22 cellular contexts compared by ENCODE assay signal in the genomic region with DNA sequence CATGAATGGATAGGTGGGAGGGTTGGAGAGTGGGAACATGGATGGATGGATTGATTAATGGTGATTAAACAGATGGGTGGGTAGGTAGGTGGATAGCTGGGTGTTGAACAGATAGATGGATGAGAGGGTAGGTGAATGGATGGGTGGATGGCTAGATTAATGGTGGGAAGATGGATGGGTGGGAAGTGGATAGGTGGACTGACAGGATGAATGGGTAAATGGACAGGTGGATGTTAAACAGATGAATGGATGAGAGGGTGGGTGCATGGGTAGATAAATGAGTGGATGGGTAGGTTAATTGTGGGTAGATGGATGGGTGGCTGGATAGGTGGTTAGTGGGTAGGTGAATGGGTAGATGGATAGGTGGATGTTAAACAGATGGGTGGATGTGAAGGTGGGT.
DNase-seq lines count a peak whose midpoint lies in the region; ATAC-seq, FAIRE-seq and TF ChIP-seq lines count a peak whose summit lies in the region.
"Had no signal": no experiment of that assay in that cellular context is flagged by ENCODE, and none has a peak within 500 bp of the region (broad histone marks: within the 10 kb centered on the region; RNA-seq: fewer than 3 reads in every experiment).

No MANE protein-coding gene starts in this region.

- no peak for DNase-seq in HepG2 (ENCODE audit: low spot score)
- no peak for DNase-seq in right lobe of liver
- no peak for DNase-seq in urothelium cell line (ENCODE audit: low spot score)
- DNase-seq in natural killer cell = no peak
- DNase-seq in foreskin melanocyte = no peak
- DNase-seq: AML-193; CD4-positive, alpha-beta memory T cell; CD4-positive, CD25-positive, alpha-beta regulatory T cell; CD8-positive, alpha-beta memory T cell; COR-L47; DMS79 treated with DMSO at 0.1 percent for 48 hours; GF-D8 had no signal

- no peak for TF ChIP-seq RAD21 in HepG2 (CRISPR knock-in tag; IDR thresholded peaks at IDR 0.05)

- H3K4me1 ChIP-seq in HepG2 (ENCODE audit: insufficient read depth, low read length) (no peaks in the 10 kb centered on the region), right lobe of liver (peaks cover 0 to 36% (median 14%) of the 10 kb centered on the region in 4 donors)
- H3K4me1 ChIP-seq: A549; BLaER1 treated with 17β-estradiol and CSF1 and Interleukin-3, amounts not matched to agents 10 nM and 100 nM had no signal

- TF ChIP-seq CTCF in HepG2 (CRISPR knock-in tag; IDR thresholded peaks at IDR 0.05) (no peak), right lobe of liver (IDR thresholded peaks at IDR 0.05) (no peak), VCaP (conservative IDR thresholded peaks at IDR 0.05) (no peak), natural killer cell (IDR thresholded peaks at IDR 0.05) (no peak)

- H3K4me2 ChIP-seq in HepG2 (ENCODE audit: low read depth, low read length) = no peak overlapping the region
- H3K4me2 ChIP-seq: A549; BLaER1 treated with 17β-estradiol and CSF1 and Interleukin-3, amounts not matched to agents 10 nM and 100 nM had no signal

- intact Hi-C loops in HepG2 (cut with micrococcal nuclease; ENCODE audit: unreplicated experiment) = no loop called here
- intact Hi-C loops in right lobe of liver (cut with DNase I) = no loop called here
- intact Hi-C loops in natural killer cell (cut with micrococcal nuclease) = no loop called here

- TF ChIP-seq EP300 in HepG2 (IDR thresholded peaks at IDR 0.05; ENCODE audit: low read depth in 2 of 2, low read length in 2 of 2) = no peak
- TF ChIP-seq EP300 in HepG2 (CRISPR knock-in tag; IDR thresholded peaks at IDR 0.05; ENCODE audit: borderline replicate concordance) = no peak

- POLR2A ChIA-PET in HepG2 (lab: Yijun Ruan, JAX) = no interaction called here

- H3K9me3 ChIP-seq in HepG2 (ENCODE audit: low read length) (no peaks in the 10 kb centered on the region), right lobe of liver (no peaks in the 10 kb centered on the region)
- H3K9me3 ChIP-seq: A549; BLaER1 treated with 17β-estradiol and CSF1 and Interleukin-3, amounts not matched to agents 10 nM and 100 nM had no signal

- no peak for TF ChIP-seq POLR2A in HepG2 (IDR thresholded peaks at IDR 0.05; ENCODE audit: insufficient read depth in 1 of 2, low read depth in 2 of 2, low read length in 2 of 2)
- TF ChIP-seq POLR2A in right lobe of liver (IDR thresholded peaks at IDR 0.05) = no peak

- no peak overlapping the region for H2AFZ ChIP-seq in HepG2 (ENCODE audit: low read length)

- H3K4me3 ChIP-seq in HepG2 (replicated peaks in 1 of 3; ENCODE audit: insufficient read depth in 1 of 3, low read depth in 2 of 3, low read length in 3 of 3) (no peak overlapping the region), right lobe of liver (no peak overlapping the region)
- H3K4me3 ChIP-seq: A549; BLaER1 treated with 17β-estradiol and CSF1 and Interleukin-3, amounts not matched to agents 10 nM and 100 nM had no signal

- FAIRE-seq in HepG2 (lab: Jason Lieb, UNC) (no peak), urothelium cell line (lab: Jason Lieb, UNC) (peak; percentile 58)
- FAIRE-seq: A549, D721Med, G401.6, GM12891, GM19239 had no signal

- ATAC-seq in HepG2 (no peak), right lobe of liver (no peak), natural killer cell (no peak)
- ATAC-seq: A549 had no signal

- no peaks in the 10 kb centered on the region for H3K36me3 ChIP-seq in HepG2 (replicated peaks in 1 of 2; ENCODE audit: control insufficient read depth in 1 of 2, insufficient read depth in 2 of 2, low read length in 2 of 2)
- H3K36me3 ChIP-seq in right lobe of liver = no peaks in the 10 kb centered on the region
- H3K36me3 ChIP-seq: BLaER1 treated with 17β-estradiol and CSF1 and Interleukin-3, amounts not matched to agents 10 nM and 100 nM had no signal

- no peaks in the 10 kb centered on the region for H3K36me3 Mint-ChIP-seq in natural killer cell
- H3K36me3 Mint-ChIP-seq: CD4-positive, alpha-beta memory T cell; CD4-positive, CD25-positive, alpha-beta regulatory T cell; CD8-positive, alpha-beta memory T cell had no signal

- no peak overlapping the region for H3K4me3 Mint-ChIP-seq in natural killer cell
- H3K4me3 Mint-ChIP-seq: B cell; CD4-positive, alpha-beta memory T cell; CD4-positive, CD25-positive, alpha-beta regulatory T cell; CD8-positive, alpha-beta memory T cell had no signal

- H3K27ac Mint-ChIP-seq in natural killer cell = no peak overlapping the region
- H3K27ac Mint-ChIP-seq: B cell; CD14-positive monocyte; CD4-positive, alpha-beta memory T cell; CD4-positive, CD25-positive, alpha-beta regulatory T cell; CD8-positive, alpha-beta memory T cell had no signal

- H3K9ac ChIP-seq in HepG2 (ENCODE audit: insufficient read depth, low read depth, low read length) = no peak overlapping the region
- H3K9ac ChIP-seq: BLaER1 treated with 17β-estradiol and CSF1 and Interleukin-3, amounts not matched to agents 10 nM and 100 nM had no signal

- H3K9me3 Mint-ChIP-seq in natural killer cell = peaks cover 0 to 2% of the 10 kb centered on the region in 2 donors

- BruUV-seq in HepG2 (replicated peaks; lab: Mats Ljungman, UMichigan) = no TSS peak

- no peaks in the 10 kb centered on the region; a peak in 1 of 5 replicates for H3K27me3 ChIP-seq in HepG2 (ENCODE audit: control insufficient read depth in 1 of 2, insufficient read depth in 2 of 2, low read length in 2 of 2)
- no peaks in the 10 kb centered on the region for H3K27me3 ChIP-seq in right lobe of liver
- H3K27me3 ChIP-seq: BLaER1 treated with 17β-estradiol and CSF1 and Interleukin-3, amounts not matched to agents 10 nM and 100 nM had no signal

- in situ Hi-C loops in HepG2 (cut with HindIII; ENCODE audit: extremely low pct_ligation_motif_present, low pct_unique_long_range_greater_than_20kb) = no loop called here

- CTCF ChIA-PET in HepG2 (lab: Yijun Ruan, JAX; ENCODE audit: low intra/inter-chr PET ratio, low total read pairs) = no interaction called here

- H3K27ac ChIP-seq in HepG2 (ENCODE audit: extremely low read length, insufficient read depth, low read length) (no peak overlapping the region), right lobe of liver (no peak overlapping the region), VCaP (peak overlapping the region; percentile 96)
- H3K27ac ChIP-seq: 22Rv1; A549; BLaER1 treated with 17β-estradiol and CSF1 and Interleukin-3, amounts not matched to agents 10 nM and 100 nM had no signal

- H3K27me3 Mint-ChIP-seq in natural killer cell (ENCODE audit: low read depth in 2 of 2) = peaks cover 10 to 12% of the 10 kb centered on the region in 2 donors
- H3K27me3 Mint-ChIP-seq: B cell; CD4-positive, alpha-beta memory T cell had no signal

- no peaks in the 10 kb centered on the region for H3K4me1 Mint-ChIP-seq in natural killer cell
- H3K4me1 Mint-ChIP-seq: B cell; CD4-positive, alpha-beta memory T cell; CD4-positive, CD25-positive, alpha-beta regulatory T cell; CD8-positive, alpha-beta memory T cell had no signal

- no peaks in the 10 kb centered on the region for H4K20me1 ChIP-seq in HepG2 (ENCODE audit: insufficient read depth, low read length)
- H4K20me1 ChIP-seq: BLaER1 treated with 17β-estradiol and CSF1 and Interleukin-3, amounts not matched to agents 10 nM and 100 nM had no signal

- H3K79me2 ChIP-seq in HepG2 (ENCODE audit: insufficient read depth, low read length) = no peaks in the 10 kb centered on the region

TF ChIP-seq in HepG2, 621 proteins besides CTCF, POLR2A, EP300 and RAD21:
- TF ChIP-seq ATM (IDR thresholded peaks at IDR 0.05; ENCODE audit: borderline replicate concordance) = 0 out of 2 replicates have a peak, but pooled peaks have one; percentile 29
- TF ChIP-seq, protein P1, sequence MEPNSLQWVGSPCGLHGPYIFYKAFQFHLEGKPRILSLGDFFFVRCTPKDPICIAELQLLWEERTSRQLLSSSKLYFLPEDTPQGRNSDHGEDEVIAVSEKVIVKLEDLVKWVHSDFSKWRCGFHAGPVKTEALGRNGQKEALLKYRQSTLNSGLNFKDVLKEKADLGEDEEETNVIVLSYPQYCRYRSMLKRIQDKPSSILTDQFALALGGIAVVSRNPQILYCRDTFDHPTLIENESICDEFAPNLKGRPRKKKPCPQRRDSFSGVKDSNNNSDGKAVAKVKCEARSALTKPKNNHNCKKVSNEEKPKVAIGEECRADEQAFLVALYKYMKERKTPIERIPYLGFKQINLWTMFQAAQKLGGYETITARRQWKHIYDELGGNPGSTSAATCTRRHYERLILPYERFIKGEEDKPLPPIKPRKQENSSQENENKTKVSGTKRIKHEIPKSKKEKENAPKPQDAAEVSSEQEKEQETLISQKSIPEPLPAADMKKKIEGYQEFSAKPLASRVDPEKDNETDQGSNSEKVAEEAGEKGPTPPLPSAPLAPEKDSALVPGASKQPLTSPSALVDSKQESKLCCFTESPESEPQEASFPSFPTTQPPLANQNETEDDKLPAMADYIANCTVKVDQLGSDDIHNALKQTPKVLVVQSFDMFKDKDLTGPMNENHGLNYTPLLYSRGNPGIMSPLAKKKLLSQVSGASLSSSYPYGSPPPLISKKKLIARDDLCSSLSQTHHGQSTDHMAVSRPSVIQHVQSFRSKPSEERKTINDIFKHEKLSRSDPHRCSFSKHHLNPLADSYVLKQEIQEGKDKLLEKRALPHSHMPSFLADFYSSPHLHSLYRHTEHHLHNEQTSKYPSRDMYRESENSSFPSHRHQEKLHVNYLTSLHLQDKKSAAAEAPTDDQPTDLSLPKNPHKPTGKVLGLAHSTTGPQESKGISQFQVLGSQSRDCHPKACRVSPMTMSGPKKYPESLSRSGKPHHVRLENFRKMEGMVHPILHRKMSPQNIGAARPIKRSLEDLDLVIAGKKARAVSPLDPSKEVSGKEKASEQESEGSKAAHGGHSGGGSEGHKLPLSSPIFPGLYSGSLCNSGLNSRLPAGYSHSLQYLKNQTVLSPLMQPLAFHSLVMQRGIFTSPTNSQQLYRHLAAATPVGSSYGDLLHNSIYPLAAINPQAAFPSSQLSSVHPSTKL (CRISPR knock-in tag; IDR thresholded peaks at IDR 0.05) = no peak
